8 cellular contexts compared by ENCODE assay signal in the genomic region with DNA sequence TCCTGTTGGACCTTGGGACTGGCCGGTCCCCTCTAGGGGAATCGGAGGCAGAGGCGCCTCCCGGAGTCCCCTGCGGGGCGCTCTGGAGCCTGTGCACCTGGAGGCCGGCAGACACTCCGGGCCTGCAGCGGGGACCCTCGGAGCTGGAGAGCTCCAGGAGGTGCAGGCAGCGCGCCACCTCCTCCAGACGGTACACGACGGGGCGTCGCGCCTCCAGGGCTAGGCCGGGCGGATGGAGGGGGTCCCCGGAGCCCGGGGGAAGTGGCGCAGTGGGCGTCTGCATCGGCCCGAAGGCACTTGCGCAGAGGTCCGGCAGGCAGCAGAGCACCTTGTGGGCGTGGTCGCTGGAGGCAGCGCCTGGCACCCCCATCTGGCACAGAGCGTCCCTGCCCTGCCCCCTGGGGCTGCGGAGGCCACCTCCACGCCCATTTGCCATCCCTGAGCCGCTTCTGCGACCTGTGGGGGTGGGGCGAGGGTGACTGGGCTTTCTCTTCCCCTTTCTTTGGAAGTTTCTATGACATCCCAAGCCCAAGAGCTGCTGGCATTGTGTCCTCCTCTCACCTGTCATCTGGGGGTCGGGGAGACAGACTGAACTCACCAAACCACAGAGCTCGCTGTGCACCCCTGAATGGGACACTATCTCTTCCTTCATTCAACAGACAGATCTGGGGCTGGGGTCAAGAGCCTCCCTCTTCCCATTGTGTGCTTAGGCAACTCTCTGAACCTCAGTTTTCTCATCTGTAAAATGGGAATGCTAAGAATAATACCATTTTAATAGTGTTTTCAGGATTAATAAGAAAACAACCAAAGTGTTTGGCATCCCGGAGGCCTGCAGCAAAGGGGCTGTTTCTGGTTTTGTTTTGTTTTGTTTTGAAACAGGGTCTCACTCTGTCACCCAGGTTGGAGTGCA. TPM values are rescaled to one million over a fixed set of nuclear protein-coding genes. Genes with fewer than 3 reads are reported as not detected.
A peak's percentile ranks its signal among the peaks of the same experiment; 100 is the strongest.
DNase-seq lines count a peak whose midpoint lies in the region; ATAC-seq and TF ChIP-seq lines count a peak whose summit lies in the region.

No MANE protein-coding gene starts in this region.

- 28% methylated on average over 9 of the region's 40 CpGs for WGBS in esophagus muscularis mucosa

- H3K27me3 ChIP-seq in esophagus muscularis mucosa, result peaks cover 0 to 5% (median 0%) of the 10 kb centered on the region in 4 donors
- peaks cover 20% of the 10 kb centered on the region for H3K27me3 ChIP-seq in neutrophil
- no peaks in the 10 kb centered on the region for H3K27me3 ChIP-seq in gastrocnemius medialis
- H3K27me3 ChIP-seq in HAP-1 (ENCODE audit: low read depth), result no peaks in the 10 kb centered on the region

- peaks cover 41 to 58% (median 52%) of the 10 kb centered on the region in 4 donors for H3K4me1 ChIP-seq in esophagus muscularis mucosa
- peaks cover 7 to 11% of the 10 kb centered on the region in 2 experiments for H3K4me1 ChIP-seq in neutrophil (ENCODE audit: control insufficient read depth in 1 of 2, insufficient read depth in 1 of 2, low read depth in 1 of 2, low read length in 1 of 2)
- H3K4me1 ChIP-seq in gastrocnemius medialis, result peaks cover 26 to 30% of the 10 kb centered on the region in 2 donors
- no peaks in the 10 kb centered on the region for H3K4me1 ChIP-seq in HAP-1

- H3K36me3 ChIP-seq in esophagus muscularis mucosa (no peaks in the 10 kb centered on the region), neutrophil (no peaks in the 10 kb centered on the region), gastrocnemius medialis (no peaks in the 10 kb centered on the region), HAP-1 (replicated peaks) (no peaks in the 10 kb centered on the region)

- intact Hi-C loops in esophagus muscularis mucosa (cut with DNase I), result no loop called here
- intact Hi-C loops in gastrocnemius medialis (cut with DNase I; ENCODE audit: low total_unique reads), result no loop called here

- CTCF ChIA-PET in AG04449 (lab: Yijun Ruan, JAX) (interaction anchor here (1.0 kb wide), 1 partner anchor 182 kb away, joined by 3 read pairs; no protein-coding TSS in a partner anchor), RWPE1 (lab: Yijun Ruan, JAX) (interaction anchor here (0.6 kb wide), 1 partner anchor 10 kb away, joined by 3 read pairs; no protein-coding TSS in a partner anchor)

- TF ChIP-seq POLR2A in esophagus muscularis mucosa (IDR thresholded peaks at IDR 0.05; ENCODE audit: low read depth) (no peak), gastrocnemius medialis (IDR thresholded peaks at IDR 0.05) (no peak)

- DNase-seq in AG04449 (ENCODE audit: low read depth, low spot score) (no peak), RWPE1 (ENCODE audit: low spot score) (peak; percentile 35), esophagus muscularis mucosa (ENCODE audit: extremely low spot score) (no peak), gastrocnemius medialis (no peak), mesenteric fat pad (ENCODE audit: low spot score) (no peak), HAP-1 (ENCODE audit: low spot score in 2 of 2) (no peak)

- in situ Hi-C loops in gastrocnemius medialis (cut with MboI; ENCODE audit: low sequenced_read_pairs in 4 of 4), result loop anchor here in 2 of 4 donors (25.0 kb wide), 1 partner anchor 193 kb away; no protein-coding TSS in a partner anchor
- in situ Hi-C loops in HAP-1 (cut with MboI; ENCODE audit: low sequenced_read_pairs), result no loop called here

- no peak for TF ChIP-seq EP300 in esophagus muscularis mucosa (IDR thresholded peaks at IDR 0.05)

- peak; percentile 44 for ATAC-seq in GM21526 (IDR thresholded peaks at IDR 0.05; ENCODE audit: low FRiP score, unreplicated experiment)
- ATAC-seq in gastrocnemius medialis, result no peak

- POLR2A ChIA-PET in AG04449 (lab: Yijun Ruan, JAX), result no interaction called here
- POLR2A ChIA-PET in RWPE1 (lab: Yijun Ruan, JAX; ENCODE audit: low non-redundant PET), result no interaction called here

- H3K9me3 ChIP-seq in esophagus muscularis mucosa (no peaks in the 10 kb centered on the region), neutrophil (no peaks in the 10 kb centered on the region), gastrocnemius medialis (no peaks in the 10 kb centered on the region), HAP-1 (no peaks in the 10 kb centered on the region)

- no peak for TF ChIP-seq CTCF in AG04449 (IDR thresholded peaks at IDR 0.05; ENCODE audit: insufficient read depth, low read length, missing control alignments)
- no peak for TF ChIP-seq CTCF in RWPE1 (conservative IDR thresholded peaks at IDR 0.05; ENCODE audit: low read depth)
- TF ChIP-seq CTCF in esophagus muscularis mucosa (IDR thresholded peaks at IDR 0.05), result peak in 1 of 3 experiments; percentile 28
- TF ChIP-seq CTCF in neutrophil (IDR thresholded peaks at IDR 0.05), result no peak
- TF ChIP-seq CTCF in gastrocnemius medialis (IDR thresholded peaks at IDR 0.05 in 4 of 5, conservative IDR thresholded peaks at IDR 0.05 in 1 of 5), result no peak

- H3K4me3 ChIP-seq in AG04449 (ENCODE audit: low read depth, low read length) (peak overlapping the region; percentile 30), esophagus muscularis mucosa (peak overlapping the region; percentile 34 to 52 (median 50)), neutrophil (ENCODE audit: low read depth in 1 of 2, low read length in 1 of 2) (peak overlapping the region; percentile 52 to 58), gastrocnemius medialis (no peak overlapping the region), HAP-1 (no peak overlapping the region)

- H3K27ac ChIP-seq in RWPE1, result peak overlapping the region; percentile 50
- H3K27ac ChIP-seq in esophagus muscularis mucosa (replicated peaks in 1 of 4), result peak overlapping the region; percentile 40 to 82 (median 63)
- no peak overlapping the region for H3K27ac ChIP-seq in neutrophil
- no peak overlapping the region for H3K27ac ChIP-seq in gastrocnemius medialis

RNA-seq across cellular contexts. Expression of a gene that starts 37.5 kb away (rescaled TPM):
- total RNA-seq in esophagus muscularis mucosa, result 100 to 1,000 TPM; 221 to 441 (median 315) TPM
- total RNA-seq in gastrocnemius medialis, result 10 to 100 TPM; 24.7 to 47.6 (median 30.9) TPM
- 241 TPM for total RNA-seq in mesenteric fat pad

Comparison
In these comparisons a context has a peak if more than half of its experiments do, and no peak if none do; other contexts are left out.
1. H3K4me3 ChIP-seq: peak in AG04449 (single experiment), esophagus muscularis mucosa (4 of 4) and neutrophil (2 of 2); none in gastrocnemius medialis (0 of 4) and HAP-1 (single experiment).
2. H3K27ac ChIP-seq: peak in RWPE1 (single experiment) and esophagus muscularis mucosa (4 of 4); none in neutrophil (single experiment) and gastrocnemius medialis (0 of 4).